Comparison of ENCODE assay signal across 8 cellular contexts in genomic region chrX:56248492-56248891, GRCh38. TPM values are rescaled to one million over a fixed set of nuclear protein-coding genes. Genes with fewer than 3 reads are reported as not detected.
DNase-seq lines count a peak whose midpoint lies in the region; ATAC-seq and TF ChIP-seq lines count a peak whose summit lies in the region.

No MANE protein-coding gene starts in this region.

- peak; percentile 69 for TF ChIP-seq CTCF in C4-2B (conservative IDR thresholded peaks at IDR 0.05)
- peak; percentile 75 for TF ChIP-seq CTCF in Panc1 (IDR thresholded peaks at IDR 0.05)

- CTCF ChIA-PET in Panc1 (lab: Charles Lee): interaction anchor here (0.6 to 1.2 kb wide), 3 partner anchors 445 to 763 kb away, joined by 4 read pairs; no protein-coding TSS in a partner anchor

- DNase-seq in Panc1 (ENCODE audit: low read depth, low spot score): peak; percentile 38
- peak; percentile 81 for DNase-seq in activated effector memory CD4-positive, alpha-beta T cell treated with anti-CD3 and anti-CD28 coated beads, Interleukin-2, amount 50 U/mL, for 16 hours
- peak; percentile 9 for DNase-seq in glomerular endothelial cell (ENCODE audit: extremely low read depth, low read depth, low spot score)
- DNase-seq in sciatic nerve (ENCODE audit: low spot score): no peak

- no peak overlapping the region for H3K27ac ChIP-seq in C4-2B
- H3K27ac ChIP-seq in Panc1 (ENCODE audit: low read length): no peak overlapping the region

- BruUV-seq in Panc1 (replicated peaks; lab: Mats Ljungman, UMichigan): no TSS peak

- H3K4me3 ChIP-seq in Panc1 (ENCODE audit: low read depth in 2 of 2, low read length in 2 of 2): no peak overlapping the region

- ATAC-seq in GM18870 (IDR thresholded peaks at IDR 0.05; ENCODE audit: unreplicated experiment) (peak; percentile 92), HG03378 (IDR thresholded peaks at IDR 0.05; ENCODE audit: unreplicated experiment) (peak; percentile 83), Panc1 (peak; percentile 66), sciatic nerve (peak; percentile 72), HG02884 (IDR thresholded peaks at IDR 0.05; ENCODE audit: unreplicated experiment) (no peak)

- no peaks in the 10 kb centered on the region for H3K9me3 ChIP-seq in Panc1 (ENCODE audit: control insufficient read depth, insufficient read depth, low read depth, low read length)

- H3K27me3 ChIP-seq in Panc1 (ENCODE audit: control insufficient read depth, insufficient read depth, low read length): no peaks in the 10 kb centered on the region

- POLR2A ChIA-PET in Panc1 (lab: Charles Lee): no interaction called here

- in situ Hi-C loops in Panc1 (cut with HindIII; ENCODE audit: low pct_unique_long_range_greater_than_20kb, low sequenced_read_pairs): no loop called here

- no peaks in the 10 kb centered on the region for H3K36me3 ChIP-seq in Panc1 (ENCODE audit: control insufficient read depth, insufficient read depth, low read length)

- intact Hi-C loops in Panc1 (cut with micrococcal nuclease; ENCODE audit: unreplicated experiment): no loop called here
- intact Hi-C loops in sciatic nerve (cut with DNase I): no loop called here

- H3K4me1 ChIP-seq in Panc1 (ENCODE audit: control insufficient read depth, insufficient read depth, low read length): no peaks in the 10 kb centered on the region

RNA-seq across cellular contexts. Expression of gene KLF8, which starts 16.3 kb away (rescaled TPM):
- total RNA-seq in Panc1 (2021; ENCODE audit: unreplicated experiment) (0.13 TPM), glomerular endothelial cell (0.34 and 0.99 TPM in 2 replicates), sciatic nerve (20.1 TPM)
- polyA plus RNA-seq in Panc1 (2012; ENCODE audit: insufficient read length): not detected

Comparison
In these comparisons a context has a peak if more than half of its experiments do, and no peak if none do; other contexts are left out.
1. RNA of gene KLF8, which starts 16.3 kb away (total RNA-seq): 20.1 TPM in sciatic nerve (single experiment); 0.34 to 0.99 TPM in glomerular endothelial cell and 0.13 TPM in Panc1 (single experiment); every median in the first group is over 10 times any median in the second.